18 cellular contexts compared by ENCODE assay signal in the genomic region with DNA sequence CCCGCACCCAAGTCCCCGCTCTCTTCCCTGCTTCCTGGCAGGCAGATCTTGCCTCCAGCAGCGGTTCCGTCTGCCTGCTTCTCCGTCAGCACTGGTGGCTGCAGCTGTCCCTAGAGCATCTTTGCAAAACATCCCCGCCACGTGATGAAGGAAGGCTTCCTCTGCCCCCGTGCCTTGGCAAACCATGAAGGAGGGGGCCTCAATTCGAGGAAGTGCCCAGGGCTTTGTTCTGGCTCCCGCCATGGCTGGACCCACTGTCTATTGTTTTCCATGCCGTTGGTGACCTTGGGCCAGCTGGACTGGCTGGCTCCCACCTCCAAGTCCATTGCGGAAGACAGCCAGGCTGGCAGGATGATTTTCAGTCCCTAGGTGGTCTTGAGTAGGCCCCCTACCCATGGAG. TPM values are rescaled to one million over a fixed set of nuclear protein-coding genes. Genes with fewer than 3 reads are reported as not detected.
DNase-seq lines count a peak whose midpoint lies in the region; ATAC-seq and TF ChIP-seq lines count a peak whose summit lies in the region.
"Had no signal": no experiment of that assay in that cellular context is flagged by ENCODE, and none has a peak within 500 bp of the region (broad histone marks: within the 10 kb centered on the region; RNA-seq: fewer than 3 reads in every experiment).

No MANE protein-coding gene starts in this region.

- H3K4me3 ChIP-seq in body of pancreas (no peak overlapping the region), left lung (no peak overlapping the region), subcutaneous abdominal adipose tissue (ENCODE audit: low read depth in 1 of 5, low read length in 5 of 5) (no peak overlapping the region), GM23338 (no peak overlapping the region), WERI-Rb-1 (ENCODE audit: low read depth, low read length) (no peak overlapping the region)
- H3K4me3 ChIP-seq: A549 had no signal

- no peaks in the 10 kb centered on the region for H3F3A ChIP-seq in GM23338 (replicated peaks; ENCODE audit: low read depth)

- H3K4me3 Mint-ChIP-seq in GM23338 = no peak overlapping the region
- H3K4me3 Mint-ChIP-seq: CD8-positive, alpha-beta memory T cell; HFFc6 had no signal

- no peaks in the 10 kb centered on the region for H3K79me2 ChIP-seq in GM23338 (replicated peaks; ENCODE audit: insufficient read depth)

- no peaks in the 10 kb centered on the region for H3K36me3 ChIP-seq in body of pancreas (replicated peaks in 1 of 2; ENCODE audit: insufficient read depth in 1 of 2, low read depth in 2 of 2)
- H3K36me3 ChIP-seq in left lung = no peaks in the 10 kb centered on the region
- no peaks in the 10 kb centered on the region for H3K36me3 ChIP-seq in subcutaneous abdominal adipose tissue (ENCODE audit: control insufficient read depth in 5 of 5, insufficient read depth in 5 of 5, low read length in 5 of 5)
- H3K36me3 ChIP-seq in GM23338 (ENCODE audit: insufficient read depth) = no peaks in the 10 kb centered on the region
- no peaks in the 10 kb centered on the region for H3K36me3 ChIP-seq in WERI-Rb-1

- no peak for TF ChIP-seq POLR2A in body of pancreas (IDR thresholded peaks at IDR 0.05)

- H3K27ac ChIP-seq in body of pancreas (peak overlapping the region in 3 of 4 donors; percentile 81 to 85 (median 83)), left lung (peak overlapping the region; percentile 7 to 64), subcutaneous abdominal adipose tissue (ENCODE audit: low read depth, low read length) (peak overlapping the region; percentile 65), GM23338 (ENCODE audit: low read depth) (no peak overlapping the region), WERI-Rb-1 (no peak overlapping the region), RWPE1 (no peak overlapping the region)
- H3K27ac ChIP-seq: A549 had no signal

- H4K20me1 ChIP-seq in GM23338 (replicated peaks; ENCODE audit: insufficient read depth) = no peaks in the 10 kb centered on the region

- no peak for ATAC-seq in body of pancreas
- ATAC-seq in left lung = no peak
- no peak for ATAC-seq in GM23338
- ATAC-seq: A549 had no signal

- 45 to 54% methylated on average over 11 to 12 of the region's 12 CpGs for WGBS in body of pancreas, 2 donors

- no peak overlapping the region for H2AFZ ChIP-seq in GM23338

- H3K4me1 Mint-ChIP-seq in GM23338 = peaks cover 10% of the 10 kb centered on the region
- H3K4me1 Mint-ChIP-seq: CD8-positive, alpha-beta memory T cell had no signal

- no peaks in the 10 kb centered on the region for H3K36me3 Mint-ChIP-seq in GM23338 (ENCODE audit: low read depth)
- H3K36me3 Mint-ChIP-seq: CD8-positive, alpha-beta memory T cell had no signal

- DNase-seq in Ammon's horn (ENCODE audit: low spot score) (peak; percentile 48), body of pancreas (peak in 2 of 4 donors; percentile 46 to 63), left lung (peak in 1 of 2 donors; percentile 48), GM23338 (ENCODE audit: low spot score) (no peak), WERI-Rb-1 (no peak), RWPE1 (ENCODE audit: low spot score) (no peak)
- DNase-seq: CD8-positive, alpha-beta memory T cell; DMS79 treated with DMSO at 0.1 percent for 48 hours; H7; HFFc6; KG1; NCI-H1417; NCI-H187; NCI-H2227 treated with DMSO at 0.1 percent for 48 hours; NCI-H524; SIG-M5 had no signal

- H3K9ac ChIP-seq in subcutaneous abdominal adipose tissue (ENCODE audit: low read length in 5 of 5) = peak overlapping the region in 1 of 5 donors; percentile 23

- intact Hi-C loops in body of pancreas (cut with DNase I) = no loop called here
- intact Hi-C loops in left lung (cut with DNase I) = no loop called here

- H3K27ac Mint-ChIP-seq in GM23338 = no peak overlapping the region
- H3K27ac Mint-ChIP-seq: CD8-positive, alpha-beta memory T cell; HFFc6 had no signal

- no peaks in the 10 kb centered on the region for H3K27me3 ChIP-seq in body of pancreas
- H3K27me3 ChIP-seq in left lung = no peaks in the 10 kb centered on the region
- H3K27me3 ChIP-seq in subcutaneous abdominal adipose tissue (ENCODE audit: control insufficient read depth in 5 of 5, insufficient read depth in 4 of 5, low read length in 5 of 5) = no peaks in the 10 kb centered on the region
- no peaks in the 10 kb centered on the region for H3K27me3 ChIP-seq in GM23338 (ENCODE audit: insufficient read depth)
- no peaks in the 10 kb centered on the region for H3K27me3 ChIP-seq in WERI-Rb-1 (ENCODE audit: insufficient read depth, low read depth, severe bottlenecking)

- CTCF ChIA-PET in RWPE1 (lab: Yijun Ruan, JAX) = no interaction called here

- H3K9me3 Mint-ChIP-seq in GM23338 = no peaks in the 10 kb centered on the region; the same call in 2 of the 3 replicates
- H3K9me3 Mint-ChIP-seq: CD8-positive, alpha-beta memory T cell; HFFc6 had no signal

- POLR2A ChIA-PET in RWPE1 (lab: Yijun Ruan, JAX; ENCODE audit: low non-redundant PET) = no interaction called here

- H3K9me3 ChIP-seq in body of pancreas (no peaks in the 10 kb centered on the region), left lung (no peaks in the 10 kb centered on the region), subcutaneous abdominal adipose tissue (ENCODE audit: control insufficient read depth in 5 of 5, low read length in 5 of 5) (no peaks in the 10 kb centered on the region), WERI-Rb-1 (ENCODE audit: severe bottlenecking) (no peaks in the 10 kb centered on the region)
- H3K9me3 ChIP-seq: A549 had no signal

- H3K27me3 Mint-ChIP-seq in GM23338 (ENCODE audit: insufficient read depth, low read depth, poor library complexity) = peaks cover 5% of the 10 kb centered on the region

- TF ChIP-seq CTCF in body of pancreas (IDR thresholded peaks at IDR 0.05) = no peak
- no peak for TF ChIP-seq CTCF in left lung (IDR thresholded peaks at IDR 0.05)
- TF ChIP-seq CTCF in GM23338 (conservative IDR thresholded peaks at IDR 0.05; ENCODE audit: low read depth in 2 of 2) = no peak
- no peak for TF ChIP-seq CTCF in WERI-Rb-1 (IDR thresholded peaks at IDR 0.05; ENCODE audit: low read depth, low read length)
- TF ChIP-seq CTCF in RWPE1 (conservative IDR thresholded peaks at IDR 0.05; ENCODE audit: low read depth) = no peak

- no peaks in the 10 kb centered on the region for H3K9me2 ChIP-seq in GM23338 (ENCODE audit: insufficient read depth)

- H3K4me1 ChIP-seq in body of pancreas (peaks cover 72% of the 10 kb centered on the region), left lung (peaks cover 25 to 57% of the 10 kb centered on the region in 2 donors), subcutaneous abdominal adipose tissue (ENCODE audit: control insufficient read depth in 5 of 5, insufficient read depth in 5 of 5, low read length in 5 of 5) (peaks cover 16 to 83% (median 71%) of the 10 kb centered on the region in 5 donors), GM23338 (ENCODE audit: insufficient read depth) (no peaks in the 10 kb centered on the region)

- no peak overlapping the region for H3K4me2 ChIP-seq in GM23338
- H3K4me2 ChIP-seq: A549 had no signal

TF ChIP-seq in GM23338, 12 proteins besides CTCF, POLR2A, EP300 and RAD21 (continues in another document):
- TF ChIP-seq, protein P1, sequence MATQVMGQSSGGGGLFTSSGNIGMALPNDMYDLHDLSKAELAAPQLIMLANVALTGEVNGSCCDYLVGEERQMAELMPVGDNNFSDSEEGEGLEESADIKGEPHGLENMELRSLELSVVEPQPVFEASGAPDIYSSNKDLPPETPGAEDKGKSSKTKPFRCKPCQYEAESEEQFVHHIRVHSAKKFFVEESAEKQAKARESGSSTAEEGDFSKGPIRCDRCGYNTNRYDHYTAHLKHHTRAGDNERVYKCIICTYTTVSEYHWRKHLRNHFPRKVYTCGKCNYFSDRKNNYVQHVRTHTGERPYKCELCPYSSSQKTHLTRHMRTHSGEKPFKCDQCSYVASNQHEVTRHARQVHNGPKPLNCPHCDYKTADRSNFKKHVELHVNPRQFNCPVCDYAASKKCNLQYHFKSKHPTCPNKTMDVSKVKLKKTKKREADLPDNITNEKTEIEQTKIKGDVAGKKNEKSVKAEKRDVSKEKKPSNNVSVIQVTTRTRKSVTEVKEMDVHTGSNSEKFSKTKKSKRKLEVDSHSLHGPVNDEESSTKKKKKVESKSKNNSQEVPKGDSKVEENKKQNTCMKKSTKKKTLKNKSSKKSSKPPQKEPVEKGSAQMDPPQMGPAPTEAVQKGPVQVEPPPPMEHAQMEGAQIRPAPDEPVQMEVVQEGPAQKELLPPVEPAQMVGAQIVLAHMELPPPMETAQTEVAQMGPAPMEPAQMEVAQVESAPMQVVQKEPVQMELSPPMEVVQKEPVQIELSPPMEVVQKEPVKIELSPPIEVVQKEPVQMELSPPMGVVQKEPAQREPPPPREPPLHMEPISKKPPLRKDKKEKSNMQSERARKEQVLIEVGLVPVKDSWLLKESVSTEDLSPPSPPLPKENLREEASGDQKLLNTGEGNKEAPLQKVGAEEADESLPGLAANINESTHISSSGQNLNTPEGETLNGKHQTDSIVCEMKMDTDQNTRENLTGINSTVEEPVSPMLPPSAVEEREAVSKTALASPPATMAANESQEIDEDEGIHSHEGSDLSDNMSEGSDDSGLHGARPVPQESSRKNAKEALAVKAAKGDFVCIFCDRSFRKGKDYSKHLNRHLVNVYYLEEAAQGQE (IDR thresholded peaks at IDR 0.05; ENCODE audit: unreplicated experiment) = no peak
- TF ChIP-seq STAT1 (IDR thresholded peaks at IDR 0.05; ENCODE audit: unreplicated experiment) (no peak), ZNF114 (CRISPR knock-in tag; IDR thresholded peaks at IDR 0.05) (no peak), CREB1 (CRISPR knock-in tag; IDR thresholded peaks at IDR 0.05; ENCODE audit: low read depth) (no peak), POLR2AphosphoS5 (IDR thresholded peaks at IDR 0.05; ENCODE audit: low read depth) (no peak), EZH2phosphoT487 (IDR thresholded peaks at IDR 0.05; ENCODE audit: unreplicated experiment) (no peak), ZNF331 (CRISPR knock-in tag; IDR thresholded peaks at IDR 0.05; ENCODE audit: low read depth) (no peak)
- TF ChIP-seq, protein P2, sequence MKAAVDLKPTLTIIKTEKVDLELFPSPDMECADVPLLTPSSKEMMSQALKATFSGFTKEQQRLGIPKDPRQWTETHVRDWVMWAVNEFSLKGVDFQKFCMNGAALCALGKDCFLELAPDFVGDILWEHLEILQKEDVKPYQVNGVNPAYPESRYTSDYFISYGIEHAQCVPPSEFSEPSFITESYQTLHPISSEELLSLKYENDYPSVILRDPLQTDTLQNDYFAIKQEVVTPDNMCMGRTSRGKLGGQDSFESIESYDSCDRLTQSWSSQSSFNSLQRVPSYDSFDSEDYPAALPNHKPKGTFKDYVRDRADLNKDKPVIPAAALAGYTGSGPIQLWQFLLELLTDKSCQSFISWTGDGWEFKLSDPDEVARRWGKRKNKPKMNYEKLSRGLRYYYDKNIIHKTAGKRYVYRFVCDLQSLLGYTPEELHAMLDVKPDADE (IDR thresholded peaks at IDR 0.05) = no peak

RNA-seq across cellular contexts. Expression of a gene that starts 13.2 kb away (rescaled TPM):
- total RNA-seq in body of pancreas (100 to 1,000 TPM; 197 to 204 TPM), left lung (1,000 to 10,000 TPM in 1 of 2 donors, 100 to 1,000 TPM in 1; 567 to 1,008 TPM)
- 0.28 TPM in 1 of 2 replicates, not detected in the other for total RNA-seq in GM23338 (2014; rRNA removed; shearing (Covaris generic))
- polyA plus RNA-seq in GM23338 (2016; fragmentation: Nextera tagmentation; extraction: Ambion mirVana) = not detected in 2 replicates
- total RNA-seq: H7 had no signal
- polyA plus RNA-seq: CD8-positive, alpha-beta memory T cell had no signal

Comparison
In these comparisons a context has a peak if more than half of its experiments do, and no peak if none do; other contexts are left out.
1. H3K27ac ChIP-seq: peak in body of pancreas (3 of 4), left lung (2 of 2) and subcutaneous abdominal adipose tissue (single experiment); none in GM23338 (single experiment), WERI-Rb-1 (single experiment) and RWPE1 (single experiment).
2. RNA of a gene that starts 13.2 kb away (total RNA-seq): 567 to 1,008 TPM in left lung and 197 to 204 TPM in body of pancreas; 0.28 TPM in GM23338; every median in the first group is over 100 times any median in the second.